11 cellular contexts compared by ENCODE assay signal in genomic region chr4:89134775-89135319, GRCh38. TPM values are rescaled to one million over a fixed set of nuclear protein-coding genes. Genes with fewer than 3 reads are reported as not detected.
DNase-seq lines count a peak whose midpoint lies in the region; ATAC-seq, FAIRE-seq and TF ChIP-seq lines count a peak whose summit lies in the region.
"Had no signal": no experiment of that assay in that cellular context is flagged by ENCODE, and none has a peak within 500 bp of the region (broad histone marks: within the 10 kb centered on the region; RNA-seq: fewer than 3 reads in every experiment).

No MANE protein-coding gene starts in this region.

- no peaks in the 10 kb centered on the region for H3K36me3 ChIP-seq in keratinocyte (ENCODE audit: control insufficient read depth in 2 of 2, extremely low read depth in 1 of 2, insufficient read depth in 2 of 2, low read length in 2 of 2)
- H3K36me3 ChIP-seq: ascending aorta, ovary had no signal

- no peaks in the 10 kb centered on the region for H3K4me1 Mint-ChIP-seq in activated T-cell treated with anti-CD3 and anti-CD28 coated beads, Interleukin-2, amount 50 U/mL, for 4 hours (ENCODE audit: low read depth)

- H3K4me3 ChIP-seq in keratinocyte (ENCODE audit: control insufficient read depth in 2 of 3, extremely low read depth in 1 of 3, insufficient read depth in 2 of 3, low read depth in 1 of 3, low read length in 3 of 3): no peak overlapping the region
- H3K4me3 ChIP-seq: ascending aorta, ovary had no signal

- no peak overlapping the region for H3K4me3 Mint-ChIP-seq in activated T-cell treated with anti-CD3 and anti-CD28 coated beads, Interleukin-2, amount 50 U/mL, for 4 hours

- H4K20me1 ChIP-seq in keratinocyte (ENCODE audit: control insufficient read depth, extremely low read depth, insufficient read depth, low read length): no peaks in the 10 kb centered on the region

- peak; percentile 88 for FAIRE-seq in keratinocyte (lab: Jason Lieb, UNC)

- H3K9me3 ChIP-seq in keratinocyte (ENCODE audit: control insufficient read depth, low read depth, low read length): no peaks in the 10 kb centered on the region
- H3K9me3 ChIP-seq: ascending aorta, ovary had no signal

- no peak for ATAC-seq in activated T-cell treated with anti-CD3 and anti-CD28 coated beads, Interleukin-2, amount 50 U/mL, for 4 hours

- DNase-seq in cerebellar cortex (ENCODE audit: low spot score) (peak; percentile 35), keratinocyte (ENCODE audit: low read depth, low spot score) (peak; percentile 30), superior temporal gyrus (ENCODE audit: extremely low spot score) (peak; percentile 50), MV-4-11 (lab: John Stamatoyannopoulos, UW) (no peak), NCI-H526 treated with DMSO at 0.1 percent for 48 hours (lab: John Stamatoyannopoulos, UW) (no peak)
- DNase-seq in activated T-cell treated with anti-CD3 and anti-CD28 coated beads, Interleukin-2, amount 50 U/mL, for 4 hours: no peak
- DNase-seq: activated CD8-positive, alpha-beta memory T cell treated with anti-CD3 and anti-CD28 coated beads for 24 hours; NCI-H2171 treated with DMSO at 0.1 percent for 48 hours had no signal

- no peaks in the 10 kb centered on the region for H3K27me3 ChIP-seq in keratinocyte (ENCODE audit: control insufficient read depth, extremely low read depth, insufficient read depth, low read length)
- H3K27me3 ChIP-seq: ascending aorta, ovary had no signal

- no peaks in the 10 kb centered on the region for H3K27me3 Mint-ChIP-seq in activated T-cell treated with anti-CD3 and anti-CD28 coated beads, Interleukin-2, amount 50 U/mL, for 4 hours (ENCODE audit: low read depth)

- no peaks in the 10 kb centered on the region for H3K9me1 ChIP-seq in keratinocyte (ENCODE audit: control insufficient read depth, extremely low read depth, insufficient read depth, low read length)

- H3K4me2 ChIP-seq in keratinocyte (ENCODE audit: control insufficient read depth, extremely low read depth, insufficient read depth, low read depth, low read length): peak overlapping the region; percentile 52

- H3K9me3 Mint-ChIP-seq in activated T-cell treated with anti-CD3 and anti-CD28 coated beads, Interleukin-2, amount 50 U/mL, for 4 hours: no peaks in the 10 kb centered on the region

- peak overlapping the region; percentile 24 for H3K27ac ChIP-seq in keratinocyte (ENCODE audit: control insufficient read depth, insufficient read depth, low read length)
- H3K27ac ChIP-seq: ascending aorta, ovary had no signal

- H3K36me3 Mint-ChIP-seq in activated T-cell treated with anti-CD3 and anti-CD28 coated beads, Interleukin-2, amount 50 U/mL, for 4 hours (ENCODE audit: insufficient read depth): no peaks in the 10 kb centered on the region

- peak overlapping the region; percentile 89 for H2AFZ ChIP-seq in keratinocyte (ENCODE audit: control insufficient read depth, low read length)

- no peak overlapping the region for H3K9ac ChIP-seq in keratinocyte (ENCODE audit: control insufficient read depth, extremely low read depth, insufficient read depth, low read length)

- TF ChIP-seq CTCF in keratinocyte (optimal IDR thresholded peaks at IDR 0.05 in 1 of 3, IDR thresholded peaks at IDR 0.05 in 1 of 3, conservative IDR thresholded peaks at IDR 0.05 in 1 of 3; ENCODE audit: extremely low read depth in 1 of 3, insufficient read depth in 2 of 3, low read length in 3 of 3): no peak

- peaks cover 15% of the 10 kb centered on the region for H3K4me1 ChIP-seq in keratinocyte (ENCODE audit: control insufficient read depth, extremely low read depth, insufficient read depth, low read length)
- H3K4me1 ChIP-seq: ascending aorta had no signal

- H3K79me2 ChIP-seq in keratinocyte (ENCODE audit: control insufficient read depth, insufficient read depth, low read length): no peaks in the 10 kb centered on the region

- TF ChIP-seq RAD21 in Ishikawa (IDR thresholded peaks at IDR 0.05; ENCODE audit: low read depth): no peak

- dilution Hi-C loops in keratinocyte (cut with MboI; ENCODE audit: extremely low pct_ligation_motif_present, low sequenced_read_pairs): no loop called here

- no peak for TF ChIP-seq EP300 in Ishikawa (IDR thresholded peaks at IDR 0.05; ENCODE audit: borderline replicate concordance)

TF ChIP-seq in Ishikawa, 13 proteins besides CTCF, POLR2A, EP300 and RAD21:
- TF ChIP-seq TCF12 (IDR thresholded peaks at IDR 0.05; ENCODE audit: low read depth) (no peak), USF1 (IDR thresholded peaks at IDR 0.05) (peak; percentile 75), CEBPB (IDR thresholded peaks at IDR 0.05) (no peak), EGR1 (IDR thresholded peaks at IDR 0.05) (no peak), CREB1 (IDR thresholded peaks at IDR 0.05; ENCODE audit: low read depth) (no peak), TAF1 (IDR thresholded peaks at IDR 0.05; ENCODE audit: low read depth) (no peak), YY1 (IDR thresholded peaks at IDR 0.05; ENCODE audit: low read depth) (no peak)
- TF ChIP-seq, protein P1, sequence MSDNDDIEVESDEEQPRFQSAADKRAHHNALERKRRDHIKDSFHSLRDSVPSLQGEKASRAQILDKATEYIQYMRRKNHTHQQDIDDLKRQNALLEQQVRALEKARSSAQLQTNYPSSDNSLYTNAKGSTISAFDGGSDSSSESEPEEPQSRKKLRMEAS (IDR thresholded peaks at IDR 0.05): no peak

RNA-seq across cellular contexts. Expression of gene TIGD2, which starts 23.5 kb away (rescaled TPM):
- polyA plus RNA-seq in keratinocyte: 2.7 to 5.3 TPM (median 4.9 TPM) in 3 replicates
- polyA plus RNA-seq in keratinocyte (2011; ENCODE audit: low read depth): 10.3 TPM
- 2.6 and 4.9 TPM in 2 replicates for polyA plus RNA-seq in keratinocyte (2011; cell fraction: cytosol; rRNA removed)
- 4.6 and 5.6 TPM in 2 replicates for polyA plus RNA-seq in keratinocyte (2011; cell fraction: nucleus; rRNA removed)
- 6.4 and 6.5 TPM in 2 replicates for polyA plus RNA-seq in keratinocyte (2012; ENCODE audit: low replicate concordance)
- polyA minus RNA-seq in keratinocyte: 1.8 to 4.1 TPM (median 2.6 TPM) in 3 replicates
- polyA minus RNA-seq in keratinocyte (2011; cell fraction: cytosol; rRNA and poly(A)+ RNA removed): 3.5 TPM
- 2.3 and 6.1 TPM in 2 replicates for polyA minus RNA-seq in keratinocyte (2011; cell fraction: nucleus; rRNA and poly(A)+ RNA removed)
- total RNA-seq in activated T-cell treated with anti-CD3 and anti-CD28 coated beads, Interleukin-2, amount 50 U/mL, for 4 hours: 1 to 10 TPM; 2.9 to 3.9 (median 3.8) TPM

Comparison
In these comparisons a context has a peak if more than half of its experiments do, and no peak if none do; other contexts are left out.
1. DNase-seq: peak in cerebellar cortex (single experiment), keratinocyte (single experiment) and superior temporal gyrus (single experiment); none in MV-4-11 (single experiment), NCI-H526 treated with DMSO at 0.1 percent for 48 hours (single experiment) and activated T-cell treated with anti-CD3 and anti-CD28 coated beads, Interleukin-2, amount 50 U/mL, for 4 hours (single experiment).